ENCODE assay signal across 8 cellular contexts in genomic region chr17:2070241-2071023, GRCh38. TPM values are rescaled to one million over a fixed set of nuclear protein-coding genes. Genes with fewer than 3 reads are reported as not detected.
DNase-seq lines count a peak whose midpoint lies in the region; ATAC-seq, FAIRE-seq and TF ChIP-seq lines count a peak whose summit lies in the region.

No MANE protein-coding gene starts in this region.

- peaks cover 15 to 18% (median 17%) of the 10 kb centered on the region in 3 donors for H3K4me1 Mint-ChIP-seq in IgD-negative memory B cell

- H3K27me3 Mint-ChIP-seq in IgD-negative memory B cell = no peaks in the 10 kb centered on the region

- H3K36me3 Mint-ChIP-seq in IgD-negative memory B cell = peaks cover 5% of the 10 kb centered on the region

- no peak for TF ChIP-seq CTCF in D721Med (IDR thresholded peaks at IDR 0.05; ENCODE audit: insufficient read depth, missing control alignments)

- H3K4me3 ChIP-seq in duodenal mucosa (ENCODE audit: low read depth in 1 of 2, low read length in 2 of 2) = no peak overlapping the region

- peak; percentile 86 for ATAC-seq in GM18498 (IDR thresholded peaks at IDR 0.05; ENCODE audit: unreplicated experiment)
- ATAC-seq in GM21576 (IDR thresholded peaks at IDR 0.05; ENCODE audit: unreplicated experiment) = peak; percentile 80

- TF ChIP-seq POLR2A in H54 (IDR thresholded peaks at IDR 0.05; ENCODE audit: low read depth, low read length) = no peak

- no peak overlapping the region for H3K9ac ChIP-seq in duodenal mucosa (ENCODE audit: low read depth in 1 of 2, low read length in 2 of 2)

- no peak for FAIRE-seq in D721Med (lab: Jason Lieb, UNC)
- no peak for FAIRE-seq in H54 (lab: Jason Lieb, UNC)

- peak overlapping the region in 2 of 4 donors; percentile 76 to 81 for H3K4me3 Mint-ChIP-seq in IgD-negative memory B cell

- H3K4me1 ChIP-seq in duodenal mucosa (ENCODE audit: control insufficient read depth in 1 of 2, insufficient read depth in 2 of 2, low read length in 2 of 2) = peaks cover 60% of the 10 kb centered on the region in 2 donors

- H3K9me3 ChIP-seq in duodenal mucosa (ENCODE audit: control insufficient read depth in 1 of 2, low read length in 2 of 2) = no peaks in the 10 kb centered on the region

- H3K27ac ChIP-seq in duodenal mucosa (ENCODE audit: low read depth, low read length) = peak overlapping the region; percentile 67

- H3K27ac Mint-ChIP-seq in IgD-negative memory B cell = peak overlapping the region in 2 of 3 donors; percentile 79 to 80

- peak in 2 of 3 experiments; percentile 47 to 75 for DNase-seq in stimulated activated CD4-positive, alpha-beta T cell treated with anti-CD3 and anti-CD28 coated beads, TNF-alpha, amount 100 ng/mL, for 24 hours (ENCODE audit: low read depth in 3 of 3)
- DNase-seq in D721Med (ENCODE audit: insufficient read length, low spot score) (no peak), H54 (ENCODE audit: insufficient read length, low spot score) (no peak), Kasumi-1 (lab: John Stamatoyannopoulos, UW) (no peak)

- peaks cover 13 to 40% of the 10 kb centered on the region in 2 donors for H3K36me3 ChIP-seq in duodenal mucosa (ENCODE audit: control insufficient read depth in 1 of 2, insufficient read depth in 2 of 2, low read length in 2 of 2)

- H3K27me3 ChIP-seq in duodenal mucosa (ENCODE audit: control insufficient read depth in 1 of 2, insufficient read depth in 2 of 2, low read length in 2 of 2) = no peaks in the 10 kb centered on the region

- no peaks in the 10 kb centered on the region for H3K9me3 Mint-ChIP-seq in IgD-negative memory B cell

RNA-seq across cellular contexts. Expression of gene HIC1, which starts 15.5 kb away (rescaled TPM):
- polyA plus RNA-seq in IgD-negative memory B cell = 0.88 TPM

RNA-seq across cellular contexts. Expression of gene OVCA2, which starts 28.6 kb away (rescaled TPM):
- 62.5 TPM for polyA plus RNA-seq in IgD-negative memory B cell

RNA-seq across cellular contexts. Expression of gene DPH1, which starts 40.5 kb away (rescaled TPM):
- polyA plus RNA-seq in IgD-negative memory B cell = 34.4 TPM

RNA-seq across cellular contexts. Expression of gene RTN4RL1, which starts 45.3 kb away (rescaled TPM):
- polyA plus RNA-seq in IgD-negative memory B cell = 0.44 TPM

Comparison
In these comparisons a context has a peak if more than half of its experiments do, and no peak if none do; other contexts are left out.
1. DNase-seq: peak in stimulated activated CD4-positive, alpha-beta T cell treated with anti-CD3 and anti-CD28 coated beads, TNF-alpha, amount 100 ng/mL, for 24 hours (2 of 3); none in D721Med (single experiment), H54 (single experiment) and Kasumi-1 (0 of 2).